ENCODE assay signal across 11 cellular contexts in the genomic region with DNA sequence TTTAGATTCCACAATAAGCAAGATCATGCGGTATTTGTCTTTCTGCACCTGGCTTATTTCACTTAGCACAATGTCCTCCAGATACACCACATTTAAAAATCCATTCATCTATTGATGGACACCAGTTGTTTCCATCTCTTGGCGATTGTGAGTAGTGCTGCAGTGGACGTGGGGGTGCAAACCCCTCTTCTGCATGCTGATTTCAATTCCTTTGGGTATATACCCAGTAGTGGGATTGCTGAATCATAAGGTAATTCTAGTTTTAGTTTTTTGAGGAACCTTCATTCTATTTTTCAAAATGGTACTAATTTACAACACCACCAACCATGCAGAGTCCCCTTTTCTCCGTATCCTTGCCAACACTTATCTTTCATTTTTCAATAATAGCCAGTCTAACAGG. TPM values are rescaled to one million over a fixed set of nuclear protein-coding genes. Genes with fewer than 3 reads are reported as not detected.
"Had no signal": no experiment of that assay in that cellular context is flagged by ENCODE, and none has a peak within 500 bp of the region (broad histone marks: within the 10 kb centered on the region; RNA-seq: fewer than 3 reads in every experiment).

No MANE protein-coding gene starts in this region.

- H3K9ac ChIP-seq: GM23248 had no signal

- DNase-seq: GM23248, GOT3, H7, HFFc6 had no signal

- H3K9me3 ChIP-seq: HAP-1 had no signal

- H3K4me3 Mint-ChIP-seq: HFFc6, IgD-negative memory B cell had no signal

- ATAC-seq: HCT116, HepG2 had no signal

- H3K27ac ChIP-seq: GM23248, HL-60 had no signal

- H3K9me3 Mint-ChIP-seq: HFFc6 had no signal

- H3K27ac Mint-ChIP-seq: HFFc6, IgD-negative memory B cell had no signal

- H3K36me3 ChIP-seq: HAP-1 had no signal

- H3K36me3 Mint-ChIP-seq: IgD-negative memory B cell had no signal

- H3K4me1 ChIP-seq: HAP-1 had no signal

- H2AFZ ChIP-seq: GM23248 had no signal

- H3K4me3 ChIP-seq: GM23248, HAP-1 had no signal

RNA-seq across cellular contexts. Expression of a gene that starts 2.0 kb away (rescaled TPM):
- total RNA-seq: GM23248, H4, H7, HepG2, HFFc6, HT1080 had no signal
- polyA plus RNA-seq: GM23248, HepG2, IgD-negative memory B cell had no signal

RNA-seq across cellular contexts. Expression of a gene that starts 21.2 kb away (rescaled TPM):
- total RNA-seq: GM23248, H7, HepG2, HFFc6, HT1080 had no signal
- polyA plus RNA-seq: GM23248, HepG2, IgD-negative memory B cell had no signal

RNA-seq across cellular contexts. Expression of a gene that starts 21.5 kb away (rescaled TPM):
- total RNA-seq: GM23248, H4, HepG2, HFFc6, HT1080 had no signal
- polyA plus RNA-seq: GM23248, HepG2, IgD-negative memory B cell had no signal
